1 cellular context compared by ENCODE assay signal in the genomic region with DNA sequence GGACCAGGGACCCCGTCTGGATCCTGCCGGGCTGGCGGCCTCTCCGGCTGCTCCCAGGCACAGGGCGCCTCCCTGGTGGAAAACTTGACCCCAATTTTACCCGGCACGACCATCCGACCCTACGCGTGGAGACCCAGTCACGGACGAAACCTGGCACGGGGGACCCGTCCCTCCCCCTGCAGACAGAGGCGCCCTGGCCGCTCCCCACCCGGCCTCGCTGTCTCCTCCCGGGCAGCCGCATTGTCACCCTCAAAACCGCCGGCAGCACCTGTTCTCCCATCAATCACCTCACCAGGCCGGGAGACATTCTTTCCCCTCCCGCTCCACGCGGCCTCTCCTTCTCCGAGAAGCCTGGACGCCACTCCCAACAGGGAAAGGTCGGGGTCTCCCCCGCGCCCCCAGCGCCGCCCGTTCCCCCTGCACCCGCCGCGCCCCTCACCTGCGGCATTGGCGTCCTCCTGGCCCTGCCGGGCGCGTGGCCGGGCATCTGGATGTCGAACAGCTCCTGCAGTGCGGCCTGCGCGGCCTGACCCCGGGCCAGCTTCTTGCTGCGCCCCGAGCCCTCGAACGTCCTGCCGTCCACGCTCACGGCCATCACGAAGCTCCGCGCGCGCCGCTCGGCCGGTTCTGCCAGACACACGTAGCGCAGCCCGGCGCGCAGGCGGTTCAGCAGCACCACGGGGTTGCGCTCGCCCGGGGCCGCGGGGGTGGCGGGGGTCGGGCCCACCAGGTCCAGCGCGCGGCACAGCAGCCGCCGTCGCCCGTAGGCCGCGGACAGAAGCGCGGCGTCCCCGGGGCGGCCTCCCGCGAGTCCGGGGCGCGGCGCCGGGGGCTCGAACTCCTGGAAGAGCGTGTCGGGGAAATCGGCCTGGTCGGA.
TF ChIP-seq lines count a peak whose summit lies in the region.

No MANE protein-coding gene starts in this region.

TF ChIP-seq in H1, 55 proteins besides CTCF, POLR2A, EP300 and RAD21:
- no peak for TF ChIP-seq POLR2AphosphoS5 (IDR thresholded peaks at IDR 0.05; ENCODE audit: low read depth, low read length)
- no peak for TF ChIP-seq FOSL1 (IDR thresholded peaks at IDR 0.05; ENCODE audit: insufficient read depth, low read depth, low read length)
- no peak for TF ChIP-seq ASH2L (IDR thresholded peaks at IDR 0.05; ENCODE audit: low read length)
- no peak for TF ChIP-seq HDAC6 (IDR thresholded peaks at IDR 0.05; ENCODE audit: low read depth, low read length)
- TF ChIP-seq JUN (IDR thresholded peaks at IDR 0.05; ENCODE audit: low read depth, low read length): no peak
